In the genomic region with DNA sequence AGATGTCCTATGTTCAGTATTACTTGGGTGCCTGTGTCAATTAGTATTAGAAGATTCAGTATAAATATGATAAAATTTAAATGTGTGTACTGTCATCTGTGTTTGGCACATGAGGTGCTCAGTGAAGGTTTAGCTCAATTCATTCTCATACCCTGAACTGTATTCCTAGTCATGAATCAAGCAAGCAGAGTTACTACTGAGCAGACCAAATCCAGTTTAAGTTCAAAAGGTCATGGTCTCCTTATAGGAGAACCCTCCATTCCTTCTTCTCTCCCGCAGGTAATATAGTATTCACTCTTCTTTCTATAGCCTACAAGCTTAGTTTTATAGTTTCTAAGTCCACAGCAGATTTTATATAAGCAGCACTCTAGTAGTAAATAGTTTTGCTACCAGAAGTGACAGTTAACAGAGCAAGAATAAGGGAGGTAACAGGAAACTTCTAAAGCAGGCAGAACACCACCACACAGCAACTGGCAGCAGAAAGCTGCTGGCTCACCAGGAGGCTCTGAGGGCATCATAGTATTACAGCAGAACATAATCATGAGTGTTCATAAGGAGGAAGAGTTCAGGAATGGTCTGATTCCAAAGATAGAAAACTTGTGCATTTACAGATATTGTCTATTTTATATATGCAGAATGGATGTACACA, we compare ENCODE assay signal across 23 cellular contexts.
DNase-seq lines count a peak whose midpoint lies in the region; ATAC-seq and TF ChIP-seq lines count a peak whose summit lies in the region.
"Had no signal": no experiment of that assay in that cellular context is flagged by ENCODE, and none has a peak within 500 bp of the region (broad histone marks: within the 10 kb centered on the region; RNA-seq: fewer than 3 reads in every experiment).

No MANE protein-coding gene starts in this region.

- TF ChIP-seq POLR2A in heart left ventricle (IDR thresholded peaks at IDR 0.05), result no peak

- WGBS in heart left ventricle, 4 donors, result 82 to 86% (median 83%) methylated on average over 1 of the region's 1 CpG

- H3K27ac Mint-ChIP-seq in activated naive CD4-positive, alpha-beta T cell treated with anti-CD3 and anti-CD28 coated beads, Interleukin-2, amount 50 U/mL, for 72 hours, result no peak overlapping the region
- H3K27ac Mint-ChIP-seq: HFFc6 had no signal

- H3K4me1 ChIP-seq in right atrium auricular region (peaks cover 0 to 9% of the 10 kb centered on the region in 2 donors), heart left ventricle (peaks cover 0 to 3% (median 0%) of the 10 kb centered on the region in 12 donors)
- H3K4me1 ChIP-seq: BLaER1 had no signal

- no peaks in the 10 kb centered on the region for H3K27me3 ChIP-seq in right atrium auricular region
- H3K27me3 ChIP-seq in heart left ventricle, result no peaks in the 10 kb centered on the region
- H3K27me3 ChIP-seq: BLaER1 had no signal

- no peaks in the 10 kb centered on the region for H3K36me3 ChIP-seq in right atrium auricular region
- H3K36me3 ChIP-seq in heart left ventricle, result no peaks in the 10 kb centered on the region
- H3K36me3 ChIP-seq: BLaER1, HAP-1 had no signal

- TF ChIP-seq CTCF in right atrium auricular region (IDR thresholded peaks at IDR 0.05), result no peak
- TF ChIP-seq CTCF in heart left ventricle (IDR thresholded peaks at IDR 0.05), result no peak
- TF ChIP-seq CTCF in coronary artery (IDR thresholded peaks at IDR 0.05), result no peak

- no peak for DNase-seq in Right ventricle myocardium superior
- no peak for DNase-seq in right atrium auricular region (ENCODE audit: low spot score)
- no peak for DNase-seq in heart left ventricle
- DNase-seq in myocyte (ENCODE audit: low read depth), result peak; percentile 55
- no peak for DNase-seq in mucosa of gallbladder (ENCODE audit: low spot score)
- DNase-seq in activated naive CD4-positive, alpha-beta T cell treated with anti-CD3 and anti-CD28 coated beads, Interleukin-2, amount 50 U/mL, for 72 hours (ENCODE audit: low spot score in 2 of 2), result no peak
- DNase-seq in coronary artery (ENCODE audit: low spot score), result no peak
- DNase-seq: CD4-positive, CD25-positive, alpha-beta regulatory T cell; DMS153; DND-41; GOT3; HFFc6; KBM-7; NCI-H1048; NCI-H1417; NCI-H1694; NCI-H2029 treated with DMSO at 0.1 percent for 48 hours; NCI-H446 treated with DMSO at 0.1 percent for 48 hours; NCI-H526; RPMI8226; SHP77 treated with DMSO at 0.1 percent for 48 hours had no signal

- peak; percentile 69 for ATAC-seq in Right ventricle myocardium superior (ENCODE audit: poor library complexity)
- ATAC-seq in heart left ventricle, result peak in 3 of 4 donors; percentile 51 to 73 (median 53)
- no peak for ATAC-seq in activated naive CD4-positive, alpha-beta T cell treated with anti-CD3 and anti-CD28 coated beads, Interleukin-2, amount 50 U/mL, for 72 hours

- H3K27ac ChIP-seq in right atrium auricular region (peak overlapping the region in 1 of 2 donors; percentile 49), heart left ventricle (peak overlapping the region in 2 of 12 donors; percentile 22 to 44), coronary artery (no peak overlapping the region)
- H3K27ac ChIP-seq: BLaER1 had no signal

- no peaks in the 10 kb centered on the region for H3K9me3 ChIP-seq in right atrium auricular region
- no peaks in the 10 kb centered on the region for H3K9me3 ChIP-seq in heart left ventricle
- H3K9me3 ChIP-seq: BLaER1, HAP-1 had no signal

- H3K9me3 Mint-ChIP-seq in activated naive CD4-positive, alpha-beta T cell treated with anti-CD3 and anti-CD28 coated beads, Interleukin-2, amount 50 U/mL, for 72 hours, result no peaks in the 10 kb centered on the region
- H3K9me3 Mint-ChIP-seq: HFFc6 had no signal

- H3K36me3 Mint-ChIP-seq in activated naive CD4-positive, alpha-beta T cell treated with anti-CD3 and anti-CD28 coated beads, Interleukin-2, amount 50 U/mL, for 72 hours, result no peaks in the 10 kb centered on the region

- intact Hi-C loops in Right ventricle myocardium superior (cut with DNase I) (no loop called here), heart left ventricle (cut with DNase I) (no loop called here)

- H3K4me3 ChIP-seq in right atrium auricular region, result no peak overlapping the region
- no peak overlapping the region for H3K4me3 ChIP-seq in heart left ventricle
- no peak overlapping the region for H3K4me3 ChIP-seq in coronary artery
- H3K4me3 ChIP-seq: BLaER1, HAP-1 had no signal

Comparison
In these comparisons a context has a peak if more than half of its experiments do, and no peak if none do; other contexts are left out.
1. ATAC-seq: peak in Right ventricle myocardium superior (single experiment) and heart left ventricle (3 of 4); none in activated naive CD4-positive, alpha-beta T cell treated with anti-CD3 and anti-CD28 coated beads, Interleukin-2, amount 50 U/mL, for 72 hours (0 of 2).